ENCODE assay signal across 20 cellular contexts in the genomic region with DNA sequence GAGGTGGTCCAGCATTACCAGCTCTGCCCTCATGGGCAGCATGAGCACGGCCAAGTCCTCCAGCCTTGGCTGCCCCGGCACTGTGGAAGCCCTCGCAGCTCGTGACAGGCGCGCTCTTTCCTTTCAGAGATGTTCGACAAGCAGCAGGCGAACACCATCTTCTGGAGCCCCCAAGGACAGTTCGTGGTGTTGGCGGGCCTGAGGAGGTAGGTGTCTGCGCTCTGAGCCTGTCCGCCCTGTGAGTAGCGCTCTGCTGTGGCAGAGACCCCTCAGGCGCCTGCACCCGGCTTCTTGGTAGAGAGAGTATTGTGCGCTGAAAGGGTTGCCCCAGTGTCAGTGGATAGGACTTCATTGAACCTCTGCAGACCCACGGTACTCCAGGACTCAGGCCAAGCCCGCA.
"Had no signal": no experiment of that assay in that cellular context is flagged by ENCODE, and none has a peak within 500 bp of the region (broad histone marks: within the 10 kb centered on the region; RNA-seq: fewer than 3 reads in every experiment).

No MANE protein-coding gene starts in this region.

- H3K27me3 ChIP-seq: MG63 had no signal

- H3K9ac ChIP-seq: SK-N-SH had no signal

- ATAC-seq: Panc1, PC-3 had no signal

- H3K9me3 ChIP-seq: MG63, SK-N-SH had no signal

- H3K4me3 ChIP-seq: MG63 had no signal

- DNase-seq: Karpas-422, KG1, MG63, NCI-H1092, NCI-H1105 treated with DMSO at 0.1 percent for 48 hours, NCI-H1436, NCI-H187, NCI-H2029, NCI-H2081 treated with DMSO at 0.1 percent for 48 hours, NCI-H2171, NCI-H226, NCI-H446, NCI-H510A, NCI-H524 treated with DMSO at 0.1 percent for 48 hours, NCI-H69, NCI-H774, PC-3, SHP77, SK-N-SH had no signal

- H3K4me2 ChIP-seq: SK-N-SH had no signal
